In genomic region chr12:106582661-106583577, GRCh38 we compare ENCODE assay signal across 9 cellular contexts. TPM values are rescaled to one million over a fixed set of nuclear protein-coding genes. Genes with fewer than 3 reads are reported as not detected.
A peak's percentile ranks its signal among the peaks of the same experiment; 100 is the strongest.
DNase-seq lines count a peak whose midpoint lies in the region; ATAC-seq, FAIRE-seq and TF ChIP-seq lines count a peak whose summit lies in the region.
"Had no signal": no experiment of that assay in that cellular context is flagged by ENCODE, and none has a peak within 500 bp of the region (broad histone marks: within the 10 kb centered on the region; RNA-seq: fewer than 3 reads in every experiment).

Gene RFX4 (plus strand): TSS chr12:106583004. CDS start chr12:106583321, 317 bp downstream.

- peaks cover 30% of the 10 kb centered on the region for H3K4me1 Mint-ChIP-seq in activated T-cell treated with anti-CD3 and anti-CD28 coated beads, Interleukin-2, amount 50 U/mL, for 4 hours (ENCODE audit: low read depth)
- peaks cover 29% of the 10 kb centered on the region for H3K4me1 Mint-ChIP-seq in activated naive CD8-positive, alpha-beta T cell treated with anti-CD3 and anti-CD28 coated beads, Interleukin-2, amount 50 U/mL, for 24 hours

- H3K27ac ChIP-seq in kidney (ENCODE audit: low read depth in 2 of 2, low read length in 2 of 2): no peak within 1 kb of the TSS
- no peak within 1 kb of the TSS for H3K27ac ChIP-seq in suprapubic skin

- peaks cover 80% of the 10 kb centered on the region for H3K27me3 Mint-ChIP-seq in activated T-cell treated with anti-CD3 and anti-CD28 coated beads, Interleukin-2, amount 50 U/mL, for 4 hours (ENCODE audit: low read depth)
- peaks cover 79% of the 10 kb centered on the region for H3K27me3 Mint-ChIP-seq in activated naive CD8-positive, alpha-beta T cell treated with anti-CD3 and anti-CD28 coated beads, Interleukin-2, amount 50 U/mL, for 24 hours

- no peaks in the 10 kb centered on the region for H3K9me3 Mint-ChIP-seq in activated T-cell treated with anti-CD3 and anti-CD28 coated beads, Interleukin-2, amount 50 U/mL, for 4 hours
- no peaks in the 10 kb centered on the region for H3K9me3 Mint-ChIP-seq in activated naive CD8-positive, alpha-beta T cell treated with anti-CD3 and anti-CD28 coated beads, Interleukin-2, amount 50 U/mL, for 24 hours

- 3% methylated on average over 34 of the region's 35 CpGs for WGBS in suprapubic skin

- no peak for TF ChIP-seq CTCF in kidney (IDR thresholded peaks at IDR 0.05; ENCODE audit: borderline replicate concordance, extremely low read depth, insufficient read depth)
- no peak for TF ChIP-seq CTCF in suprapubic skin (IDR thresholded peaks at IDR 0.05)

- H3K4me3 Mint-ChIP-seq in activated T-cell treated with anti-CD3 and anti-CD28 coated beads, Interleukin-2, amount 50 U/mL, for 4 hours: peak within 1 kb of the TSS; percentile 65
- H3K4me3 Mint-ChIP-seq in activated naive CD8-positive, alpha-beta T cell treated with anti-CD3 and anti-CD28 coated beads, Interleukin-2, amount 50 U/mL, for 24 hours: peak within 1 kb of the TSS; percentile 67

- H3K4me3 ChIP-seq in kidney (ENCODE audit: low read length in 2 of 2) (peak within 1 kb of the TSS; percentile 44 to 53), suprapubic skin (peak within 1 kb of the TSS; percentile 47)

- no peaks in the 10 kb centered on the region for H3K36me3 Mint-ChIP-seq in activated T-cell treated with anti-CD3 and anti-CD28 coated beads, Interleukin-2, amount 50 U/mL, for 4 hours (ENCODE audit: insufficient read depth)
- no peaks in the 10 kb centered on the region for H3K36me3 Mint-ChIP-seq in activated naive CD8-positive, alpha-beta T cell treated with anti-CD3 and anti-CD28 coated beads, Interleukin-2, amount 50 U/mL, for 24 hours (ENCODE audit: low read depth)

- H3K9me3 ChIP-seq in kidney (ENCODE audit: control insufficient read depth in 1 of 2, low read length in 2 of 2) (no peaks in the 10 kb centered on the region), suprapubic skin (no peaks in the 10 kb centered on the region)

- H3K27me3 ChIP-seq in suprapubic skin: peaks cover 100% of the 10 kb centered on the region

- no peak for DNase-seq in activated T-cell treated with anti-CD3 and anti-CD28 coated beads, Interleukin-2, amount 50 U/mL, for 4 hours
- no peak for DNase-seq in activated T-cell treated with anti-CD3 and anti-CD28 coated beads, Interleukin-2, amount 50 U/mL, for 1 hour
- peak; percentile 2 for DNase-seq in activated naive CD8-positive, alpha-beta T cell treated with anti-CD3 and anti-CD28 coated beads, Interleukin-2, amount 50 U/mL, for 24 hours
- no peak for DNase-seq in kidney
- no peak for DNase-seq in suprapubic skin (ENCODE audit: low spot score in 2 of 2)
- DNase-seq in left colon: no peak
- DNase-seq: NCI-H226 had no signal

- H3K4me1 ChIP-seq in kidney (ENCODE audit: control insufficient read depth in 1 of 2, insufficient read depth in 1 of 2, low read depth in 1 of 2, low read length in 2 of 2) (peaks cover 0 to 14% of the 10 kb centered on the region in 2 donors), suprapubic skin (peaks cover 66% of the 10 kb centered on the region)

- H3K9ac ChIP-seq in kidney (ENCODE audit: low read length in 2 of 2): no peak within 1 kb of the TSS

- TF ChIP-seq POLR2A in suprapubic skin (IDR thresholded peaks at IDR 0.05): no peak

- no peak for ATAC-seq in activated T-cell treated with anti-CD3 and anti-CD28 coated beads, Interleukin-2, amount 50 U/mL, for 4 hours
- ATAC-seq in activated naive CD8-positive, alpha-beta T cell treated with anti-CD3 and anti-CD28 coated beads, Interleukin-2, amount 50 U/mL, for 24 hours: peak; percentile 7
- no peak for ATAC-seq in HG02678 (IDR thresholded peaks at IDR 0.05; ENCODE audit: unreplicated experiment)
- no peak for ATAC-seq in HG02884 (IDR thresholded peaks at IDR 0.05; ENCODE audit: unreplicated experiment)
- ATAC-seq in left colon: no peak

- H3K36me3 ChIP-seq in kidney (ENCODE audit: control insufficient read depth in 1 of 2, insufficient read depth in 2 of 2, low read length in 2 of 2) (no peaks in the 10 kb centered on the region), suprapubic skin (no peaks in the 10 kb centered on the region)

- no peak for TF ChIP-seq EP300 in suprapubic skin (IDR thresholded peaks at IDR 0.05)

- H3K27ac Mint-ChIP-seq in activated naive CD8-positive, alpha-beta T cell treated with anti-CD3 and anti-CD28 coated beads, Interleukin-2, amount 50 U/mL, for 24 hours: no peak within 1 kb of the TSS

- no peak for FAIRE-seq in kidney (lab: Jason Lieb, UNC)

- intact Hi-C loops in kidney (cut with DNase I) (no loop called here), left colon (cut with DNase I, micrococcal nuclease) (no loop called here)

RNA-seq across cellular contexts. Expression of gene RFX4, which starts in this region (rescaled TPM):
- total RNA-seq in activated T-cell treated with anti-CD3 and anti-CD28 coated beads, Interleukin-2, amount 50 U/mL, for 4 hours: not detected
- not detected for total RNA-seq in kidney
- not detected for polyA plus RNA-seq in kidney (ENCODE audit: insufficient read depth, low read depth, low replicate concordance)
- total RNA-seq in suprapubic skin: not detected
- total RNA-seq in left colon: under 1 TPM in 1 of 2 donors, not detected in 1; 0.08 TPM
